Comparison of ENCODE assay signal across 3 cellular contexts in genomic region chr16:89259901-89260300, GRCh38. TPM values are rescaled to one million over a fixed set of nuclear protein-coding genes. Genes with fewer than 3 reads are reported as not detected.
"Had no signal": no experiment of that assay in that cellular context is flagged by ENCODE, and none has a peak within 500 bp of the region (broad histone marks: within the 10 kb centered on the region; RNA-seq: fewer than 3 reads in every experiment).

No MANE protein-coding gene starts in this region.

RNA-seq across cellular contexts. Expression of gene SLC22A31, which starts 59.6 kb away (rescaled TPM):
- total RNA-seq: M059J, MCF 10A, NCI-H460 had no signal
